ENCODE assay signal across 8 cellular contexts in genomic region chr9:32571969-32572899, GRCh38. TPM values are rescaled to one million over a fixed set of nuclear protein-coding genes. Genes with fewer than 3 reads are reported as not detected.
A peak's percentile ranks its signal among the peaks of the same experiment; 100 is the strongest.
DNase-seq lines count a peak whose midpoint lies in the region; ATAC-seq and TF ChIP-seq lines count a peak whose summit lies in the region.

No MANE protein-coding gene starts in this region.

- no peaks in the 10 kb centered on the region for H3K9me3 ChIP-seq in fibroblast of lung (ENCODE audit: control insufficient read depth, insufficient read depth, low read depth, low read length)
- no peaks in the 10 kb centered on the region for H3K9me3 ChIP-seq in subcutaneous abdominal adipose tissue (ENCODE audit: control insufficient read depth in 5 of 5, low read length in 5 of 5)

- H3K36me3 ChIP-seq in fibroblast of lung (ENCODE audit: control insufficient read depth, insufficient read depth, low read length) (peaks cover 4% of the 10 kb centered on the region), subcutaneous abdominal adipose tissue (ENCODE audit: control insufficient read depth in 5 of 5, insufficient read depth in 5 of 5, low read length in 5 of 5) (peaks cover 0 to 17% (median 8%) of the 10 kb centered on the region in 5 donors)

- H3K27ac ChIP-seq in fibroblast of lung (ENCODE audit: insufficient read depth, low read length), result peak overlapping the region; percentile 70
- peak overlapping the region; percentile 88 for H3K27ac ChIP-seq in subcutaneous abdominal adipose tissue (ENCODE audit: low read depth, low read length)

- peak overlapping the region; percentile 99 for H3K27ac Mint-ChIP-seq in activated T-cell treated with anti-CD3 and anti-CD28 coated beads, Interleukin-2, amount 50 U/mL, for 72 hours
- H3K27ac Mint-ChIP-seq in natural killer cell treated with Interleukin-12 subunit alpha and Interleukin-12 subunit beta and Interleukin-15 and Interleukin-18, amount 100 ng/mL, for 72 hours, result peak overlapping the region; percentile 90 to 99

- no peaks in the 10 kb centered on the region for H3K27me3 Mint-ChIP-seq in activated T-cell treated with anti-CD3 and anti-CD28 coated beads, Interleukin-2, amount 50 U/mL, for 72 hours (ENCODE audit: low read depth)
- H3K27me3 Mint-ChIP-seq in natural killer cell treated with Interleukin-12 subunit alpha and Interleukin-12 subunit beta and Interleukin-15 and Interleukin-18, amount 100 ng/mL, for 72 hours, result peaks cover 0 to 5% of the 10 kb centered on the region in 2 donors

- no peaks in the 10 kb centered on the region for H3K27me3 ChIP-seq in fibroblast of lung (ENCODE audit: control insufficient read depth, insufficient read depth, low read length)
- no peaks in the 10 kb centered on the region for H3K27me3 ChIP-seq in subcutaneous abdominal adipose tissue (ENCODE audit: control insufficient read depth in 5 of 5, insufficient read depth in 4 of 5, low read length in 5 of 5)

- H3K79me2 ChIP-seq in fibroblast of lung (ENCODE audit: control insufficient read depth, insufficient read depth, low read length), result peaks cover 34% of the 10 kb centered on the region

- DNase-seq in DMS 273 (lab: John Stamatoyannopoulos, UW; ENCODE audit: unreplicated experiment) (peak; percentile 85), GM20000 (ENCODE audit: low spot score) (peak; percentile 77), HS-27A (ENCODE audit: low read depth) (peak; percentile 69), OCI-M1 (lab: John Stamatoyannopoulos, UW) (peak; percentile 90), fibroblast of lung (ENCODE audit: low read depth in 2 of 2) (peak; percentile 76 to 78)
- peak; percentile 76 to 83 for DNase-seq in activated T-cell treated with anti-CD3 and anti-CD28 coated beads, Interleukin-2, amount 50 U/mL, for 72 hours
- peak; percentile 68 for DNase-seq in natural killer cell treated with Interleukin-12 subunit alpha and Interleukin-12 subunit beta and Interleukin-15 and Interleukin-18, amount 100 ng/mL, for 72 hours (ENCODE audit: low spot score)

- H3K4me3 ChIP-seq in fibroblast of lung (replicated peaks in 1 of 4; ENCODE audit: control extremely low read depth in 1 of 4, insufficient read depth in 1 of 4, low read depth in 3 of 4, low read length in 4 of 4) (peak overlapping the region; percentile 87 to 98 (median 96)), subcutaneous abdominal adipose tissue (ENCODE audit: low read depth in 1 of 5, low read length in 5 of 5) (peak overlapping the region; percentile 92 to 99 (median 97))

- peak overlapping the region; percentile 100 for H3K4me3 Mint-ChIP-seq in activated T-cell treated with anti-CD3 and anti-CD28 coated beads, Interleukin-2, amount 50 U/mL, for 72 hours
- H3K4me3 Mint-ChIP-seq in natural killer cell treated with Interleukin-12 subunit alpha and Interleukin-12 subunit beta and Interleukin-15 and Interleukin-18, amount 100 ng/mL, for 72 hours, result peak overlapping the region; percentile 97

- peak; percentile 91 to 92 for ATAC-seq in activated T-cell treated with anti-CD3 and anti-CD28 coated beads, Interleukin-2, amount 50 U/mL, for 72 hours (replicated peaks in 1 of 2)
- ATAC-seq in natural killer cell treated with Interleukin-12 subunit alpha and Interleukin-12 subunit beta and Interleukin-15 and Interleukin-18, amount 100 ng/mL, for 72 hours, result peak; percentile 88 to 92

- H3K4me1 ChIP-seq in fibroblast of lung (ENCODE audit: control insufficient read depth, extremely low read depth, insufficient read depth, low read length) (no peaks in the 10 kb centered on the region), subcutaneous abdominal adipose tissue (ENCODE audit: control insufficient read depth in 5 of 5, insufficient read depth in 5 of 5, low read length in 5 of 5) (peaks cover 2 to 30% (median 20%) of the 10 kb centered on the region in 5 donors)

- peak overlapping the region; percentile 95 for H2AFZ ChIP-seq in fibroblast of lung (ENCODE audit: low read length)

- no peaks in the 10 kb centered on the region for H3K9me3 Mint-ChIP-seq in activated T-cell treated with anti-CD3 and anti-CD28 coated beads, Interleukin-2, amount 50 U/mL, for 72 hours
- H3K9me3 Mint-ChIP-seq in natural killer cell treated with Interleukin-12 subunit alpha and Interleukin-12 subunit beta and Interleukin-15 and Interleukin-18, amount 100 ng/mL, for 72 hours, result no peaks in the 10 kb centered on the region

- H3K9ac ChIP-seq in fibroblast of lung (ENCODE audit: insufficient read depth, low read length) (peak overlapping the region; percentile 69), subcutaneous abdominal adipose tissue (ENCODE audit: low read length in 5 of 5) (peak overlapping the region; percentile 87 to 92 (median 89))

- H3K4me1 Mint-ChIP-seq in activated T-cell treated with anti-CD3 and anti-CD28 coated beads, Interleukin-2, amount 50 U/mL, for 72 hours (ENCODE audit: low read depth), result peaks cover 38% of the 10 kb centered on the region
- peaks cover 16 to 27% of the 10 kb centered on the region in 2 donors for H3K4me1 Mint-ChIP-seq in natural killer cell treated with Interleukin-12 subunit alpha and Interleukin-12 subunit beta and Interleukin-15 and Interleukin-18, amount 100 ng/mL, for 72 hours (ENCODE audit: low read depth in 2 of 2)

- TF ChIP-seq CTCF in GM20000 (IDR thresholded peaks at IDR 0.05; ENCODE audit: extremely low read depth, missing control alignments) (peak; percentile 58), fibroblast of lung (conservative IDR thresholded peaks at IDR 0.05 in 1 of 2, IDR thresholded peaks at IDR 0.05 in 1 of 2; ENCODE audit: low read depth in 1 of 2, low read length in 2 of 2) (peak; percentile 68 to 74)

- H3K4me2 ChIP-seq in fibroblast of lung (ENCODE audit: extremely low read depth, insufficient read depth, low read length), result peak overlapping the region; percentile 97

- no peaks in the 10 kb centered on the region for H4K20me1 ChIP-seq in fibroblast of lung (ENCODE audit: control insufficient read depth, extremely low read depth, insufficient read depth, low read length)

- peaks cover 3 to 16% of the 10 kb centered on the region in 2 donors for H3K36me3 Mint-ChIP-seq in activated T-cell treated with anti-CD3 and anti-CD28 coated beads, Interleukin-2, amount 50 U/mL, for 72 hours (ENCODE audit: insufficient read depth in 2 of 2)
- peaks cover 7% of the 10 kb centered on the region for H3K36me3 Mint-ChIP-seq in natural killer cell treated with Interleukin-12 subunit alpha and Interleukin-12 subunit beta and Interleukin-15 and Interleukin-18, amount 100 ng/mL, for 72 hours

RNA-seq across cellular contexts. Expression of gene NDUFB6, which starts 0.7 kb away (rescaled TPM):
- total RNA-seq in activated T-cell treated with anti-CD3 and anti-CD28 coated beads, Interleukin-2, amount 50 U/mL, for 72 hours, result 10 to 100 TPM; 29.2 to 31.7 TPM
- total RNA-seq in fibroblast of lung, result 21.8 and 35.5 TPM in 2 replicates
- polyA plus RNA-seq in fibroblast of lung, result 60.9 and 82.2 TPM in 2 replicates
- 79.7 and 87.3 TPM in 2 replicates for polyA plus RNA-seq in fibroblast of lung (2012)
- 4.4 and 5.6 TPM in 2 replicates for polyA minus RNA-seq in fibroblast of lung (ENCODE audit: low replicate concordance)
- total RNA-seq in natural killer cell treated with Interleukin-12 subunit alpha and Interleukin-12 subunit beta and Interleukin-15 and Interleukin-18, amount 100 ng/mL, for 72 hours, result 10 to 100 TPM; 28.9 to 33.8 TPM

RNA-seq across cellular contexts. Expression of gene TOPORS, which starts 19.8 kb away (rescaled TPM):
- 10 to 100 TPM; 12.8 to 13.8 TPM for total RNA-seq in activated T-cell treated with anti-CD3 and anti-CD28 coated beads, Interleukin-2, amount 50 U/mL, for 72 hours
- 32.0 and 33.1 TPM in 2 replicates for total RNA-seq in fibroblast of lung
- 17.9 and 20.2 TPM in 2 replicates for polyA plus RNA-seq in fibroblast of lung
- 10.7 and 11.3 TPM in 2 replicates for polyA plus RNA-seq in fibroblast of lung (2012)
- 4.4 and 7.3 TPM in 2 replicates for polyA minus RNA-seq in fibroblast of lung (ENCODE audit: low replicate concordance)
- 10 to 100 TPM; 11.3 to 12.1 TPM for total RNA-seq in natural killer cell treated with Interleukin-12 subunit alpha and Interleukin-12 subunit beta and Interleukin-15 and Interleukin-18, amount 100 ng/mL, for 72 hours

RNA-seq across cellular contexts. Expression of gene SMIM27, which starts 20.1 kb away (rescaled TPM):
- total RNA-seq in activated T-cell treated with anti-CD3 and anti-CD28 coated beads, Interleukin-2, amount 50 U/mL, for 72 hours, result 10 to 100 TPM; 54.4 to 63.5 TPM
- 2.3 and 8.3 TPM in 2 replicates for total RNA-seq in fibroblast of lung
- 2.7 and 2.8 TPM in 2 replicates for polyA plus RNA-seq in fibroblast of lung
- 21.5 and 25.1 TPM in 2 replicates for polyA plus RNA-seq in fibroblast of lung (2012)
- 6.0 and 15.2 TPM in 2 replicates for polyA minus RNA-seq in fibroblast of lung (ENCODE audit: low replicate concordance)
- 1 to 10 TPM; 6.4 to 9.1 TPM for total RNA-seq in natural killer cell treated with Interleukin-12 subunit alpha and Interleukin-12 subunit beta and Interleukin-15 and Interleukin-18, amount 100 ng/mL, for 72 hours

RNA-seq across cellular contexts. Expression of gene RIGI, which starts 46.2 kb away (rescaled TPM):
- 1 to 10 TPM; 7.9 to 8.6 TPM for total RNA-seq in activated T-cell treated with anti-CD3 and anti-CD28 coated beads, Interleukin-2, amount 50 U/mL, for 72 hours
- total RNA-seq in fibroblast of lung, result 10.3 and 13.2 TPM in 2 replicates
- polyA plus RNA-seq in fibroblast of lung, result 6.7 and 8.8 TPM in 2 replicates
- polyA plus RNA-seq in fibroblast of lung (2012), result 5.4 and 6.0 TPM in 2 replicates
- polyA minus RNA-seq in fibroblast of lung (ENCODE audit: low replicate concordance), result 0.47 TPM in 1 of 2 replicates, not detected in the other
- total RNA-seq in natural killer cell treated with Interleukin-12 subunit alpha and Interleukin-12 subunit beta and Interleukin-15 and Interleukin-18, amount 100 ng/mL, for 72 hours, result 1 to 10 TPM; 7.9 to 9.2 TPM

Comparison
In these comparisons a context has a peak if more than half of its experiments do, and no peak if none do; other contexts are left out.
1. Peak in every context shown above with its lines: DNase-seq, ATAC-seq, H3K4me3 ChIP-seq and H3K27ac ChIP-seq.